ENCODE assay signal across 8 cellular contexts in genomic region chr2:191846787-191847620, GRCh38. TPM values are rescaled to one million over a fixed set of nuclear protein-coding genes. Genes with fewer than 3 reads are reported as not detected.
DNase-seq lines count a peak whose midpoint lies in the region; ATAC-seq and TF ChIP-seq lines count a peak whose summit lies in the region.

Gene CAVIN2, minus strand, starts transcription at chr2:191847088. Its CDS starts 163 bp downstream, at chr2:191846925.

- no peaks in the 10 kb centered on the region for H3K9me3 Mint-ChIP-seq in mesothelial cell of epicardium

- no peaks in the 10 kb centered on the region for H3K79me2 ChIP-seq in Karpas-422 (ENCODE audit: low read length)

- H3K27me3 ChIP-seq in Karpas-422 (ENCODE audit: low read length) = peaks cover 3% of the 10 kb centered on the region; the same call in 1 of the 2 replicates

- peak within 1 kb of the TSS; percentile 47 for H3K27ac Mint-ChIP-seq in mesothelial cell of epicardium

- no peaks in the 10 kb centered on the region for H3K9me3 ChIP-seq in Karpas-422 (ENCODE audit: low read length)

- H3K36me3 ChIP-seq in Karpas-422 (ENCODE audit: insufficient read depth, low read length) = no peaks in the 10 kb centered on the region; the same call in 1 of the 2 replicates

- peaks cover 81% of the 10 kb centered on the region for H3K4me1 ChIP-seq in Karpas-422 (ENCODE audit: low read length)

- no peaks in the 10 kb centered on the region for H3K36me3 Mint-ChIP-seq in mesothelial cell of epicardium

- H3K4me2 ChIP-seq in Karpas-422 (ENCODE audit: low read depth, low read length, poor library complexity, severe bottlenecking) = peak within 1 kb of the TSS; percentile 58

- peak within 1 kb of the TSS; percentile 62 for H3K4me3 ChIP-seq in Karpas-422 (ENCODE audit: low read length)

- no peaks in the 10 kb centered on the region for H4K20me1 ChIP-seq in Karpas-422 (ENCODE audit: insufficient read depth, low read depth, low read length)

- H3K27me3 Mint-ChIP-seq in mesothelial cell of epicardium (ENCODE audit: low read depth) = no peaks in the 10 kb centered on the region

- H3K9me2 ChIP-seq in Karpas-422 (replicated peaks; ENCODE audit: insufficient read depth, low read length) = no peaks in the 10 kb centered on the region

- peaks cover 34% of the 10 kb centered on the region for H3K4me1 Mint-ChIP-seq in mesothelial cell of epicardium

- peak within 1 kb of the TSS; percentile 96 for H3K27ac ChIP-seq in Karpas-422 (ENCODE audit: low read length)

- peak within 1 kb of the TSS; percentile 76 for H3K9ac ChIP-seq in Karpas-422 (ENCODE audit: low read length)

- peak; percentile 49 for ATAC-seq in GM18858 (IDR thresholded peaks at IDR 0.05; ENCODE audit: unreplicated experiment)

- peak within 1 kb of the TSS; percentile 25; the same call in 1 of the 2 replicates for H2AFZ ChIP-seq in Karpas-422 (ENCODE audit: low read length)

- no peak within 1 kb of the TSS for H3K4me3 Mint-ChIP-seq in mesothelial cell of epicardium

- DNase-seq in Karpas-422 (peak; percentile 65), dermis blood vessel endothelial cell (peak; percentile 99), mesothelial cell of epicardium (ENCODE audit: low spot score in 2 of 2, unreplicated experiment in 2 of 2) (no peak), foreskin melanocyte (no peak), cortex of kidney (lab: John Stamatoyannopoulos, UW) (no peak), RKO (ENCODE audit: low spot score) (no peak)
- no peak for DNase-seq in activated naive CD4-positive, alpha-beta T cell treated with Interleukin-2 at 50 U/mL for 16 hours

- no peak for TF ChIP-seq CTCF in mesothelial cell of epicardium (IDR thresholded peaks at IDR 0.05; ENCODE audit: unreplicated experiment)

RNA-seq across cellular contexts. Expression of gene CAVIN2, which starts in this region (rescaled TPM):
- 2.7 and 3.1 TPM in 2 replicates for total RNA-seq in Karpas-422 (2014; rRNA removed; shearing (Covaris generic); ENCODE audit: low replicate concordance)
- total RNA-seq in dermis blood vessel endothelial cell (430 and 571 TPM in 2 replicates), mesothelial cell of epicardium (0.72 to 0.96 TPM (median 0.80 TPM) in 3 replicates)

Comparison
In these comparisons a context has a peak if more than half of its experiments do, and no peak if none do; other contexts are left out.
1. RNA of gene CAVIN2 (total RNA-seq): 430 to 571 TPM in dermis blood vessel endothelial cell; 2.7 to 3.1 TPM in Karpas-422 and 0.72 to 0.96 TPM in mesothelial cell of epicardium; every median in the first group is over 100 times any median in the second.
2. DNase-seq: peak in Karpas-422 (single experiment) and dermis blood vessel endothelial cell (single experiment); none in mesothelial cell of epicardium (0 of 2), foreskin melanocyte (single experiment), cortex of kidney (single experiment), RKO (single experiment) and activated naive CD4-positive, alpha-beta T cell treated with Interleukin-2 at 50 U/mL for 16 hours (single experiment).